ENCODE assay signal across 8 cellular contexts in genomic region chr18:75211002-75211621, GRCh38. TPM values are rescaled to one million over a fixed set of nuclear protein-coding genes. Genes with fewer than 3 reads are reported as not detected.
DNase-seq lines count a peak whose midpoint lies in the region; ATAC-seq and TF ChIP-seq lines count a peak whose summit lies in the region.

No MANE protein-coding gene starts in this region.

- H3K27ac Mint-ChIP-seq in activated CD4-positive, alpha-beta memory T cell treated with anti-CD3 and anti-CD28 coated beads for 36 hours, result peak overlapping the region; percentile 98

- H3K79me2 ChIP-seq in DND-41 (ENCODE audit: insufficient read depth, low read length), result peaks cover 86% of the 10 kb centered on the region
- peaks cover 19% of the 10 kb centered on the region for H3K79me2 ChIP-seq in parathyroid adenoma

- peak overlapping the region; percentile 90 for H3K4me3 Mint-ChIP-seq in activated CD4-positive, alpha-beta memory T cell treated with anti-CD3 and anti-CD28 coated beads for 36 hours

- peak overlapping the region; percentile 85 for H3K9ac ChIP-seq in DND-41 (ENCODE audit: low read depth, low read length)
- H3K9ac ChIP-seq in HUES6 (ENCODE audit: low read length), result peak overlapping the region; percentile 35
- peak overlapping the region; percentile 59 for H3K9ac ChIP-seq in parathyroid adenoma

- H3K27me3 ChIP-seq in DND-41 (ENCODE audit: insufficient read depth, low read length, poor library complexity) (no peaks in the 10 kb centered on the region), HUES6 (ENCODE audit: control insufficient read depth, insufficient read depth, low read length) (peaks cover 72% of the 10 kb centered on the region), esophagus (ENCODE audit: control insufficient read depth in 1 of 2, insufficient read depth in 2 of 2, low read length in 2 of 2) (no peaks in the 10 kb centered on the region), parathyroid adenoma (ENCODE audit: control insufficient read depth, insufficient read depth, low read length) (no peaks in the 10 kb centered on the region)

- peak overlapping the region; percentile 95 for H3K27ac ChIP-seq in DND-41 (ENCODE audit: low read length)
- no peak overlapping the region for H3K27ac ChIP-seq in HUES6 (ENCODE audit: low read depth, low read length)
- peak overlapping the region; percentile 92 to 93 for H3K27ac ChIP-seq in esophagus (ENCODE audit: low read depth in 2 of 2, low read length in 1 of 2)
- peak overlapping the region; percentile 93 for H3K27ac ChIP-seq in parathyroid adenoma

- no peaks in the 10 kb centered on the region for H3K27me3 Mint-ChIP-seq in activated CD4-positive, alpha-beta memory T cell treated with anti-CD3 and anti-CD28 coated beads for 36 hours

- peak; percentile 16; the same call in 2 of the 3 replicates for ATAC-seq in DND-41 (ENCODE audit: insufficient read depth, low read depth)
- ATAC-seq in GM19328 (IDR thresholded peaks at IDR 0.05; ENCODE audit: unreplicated experiment), result no peak
- ATAC-seq in GM19467 (IDR thresholded peaks at IDR 0.05; ENCODE audit: unreplicated experiment), result no peak

- H4K20me1 ChIP-seq in DND-41 (ENCODE audit: insufficient read depth, low read length), result peaks cover 23% of the 10 kb centered on the region

- WGBS in esophagus, 2 donors, result 0% methylated on average over 28 to 64 of the region's 64 CpGs

- H3K36me3 ChIP-seq in DND-41 (ENCODE audit: insufficient read depth, low read length) (peaks cover 12% of the 10 kb centered on the region; the same call in 1 of the 2 replicates), HUES6 (ENCODE audit: control insufficient read depth, insufficient read depth, low read length) (no peaks in the 10 kb centered on the region), esophagus (ENCODE audit: control insufficient read depth in 2 of 2, insufficient read depth in 2 of 2, low read length in 1 of 2) (no peaks in the 10 kb centered on the region), parathyroid adenoma (ENCODE audit: control insufficient read depth, insufficient read depth, low read length) (no peaks in the 10 kb centered on the region)

- H3K36me3 Mint-ChIP-seq in activated CD4-positive, alpha-beta memory T cell treated with anti-CD3 and anti-CD28 coated beads for 36 hours, result peaks cover 9% of the 10 kb centered on the region

- peaks cover 56% of the 10 kb centered on the region for H3K4me1 Mint-ChIP-seq in activated CD4-positive, alpha-beta memory T cell treated with anti-CD3 and anti-CD28 coated beads for 36 hours (ENCODE audit: low read depth)

- TF ChIP-seq CTCF in DND-41 (IDR thresholded peaks at IDR 0.05; ENCODE audit: borderline replicate concordance, extremely low read depth, low read length, poor library complexity, severe bottlenecking) (no peak), parathyroid adenoma (IDR thresholded peaks at IDR 0.05) (no peak)

- intact Hi-C loops in activated CD4-positive, alpha-beta memory T cell treated with anti-CD3 and anti-CD28 coated beads for 36 hours (cut with micrococcal nuclease), result loop anchor here (5.0 kb wide), 2 partner anchors 51 to 1281 kb away; no protein-coding TSS in a partner anchor

- CTCF ChIA-PET in activated CD4-positive, alpha-beta memory T cell treated with anti-CD3 and anti-CD28 coated beads for 36 hours (lab: Charles Lee), result no interaction called here

- H3K9me3 Mint-ChIP-seq in activated CD4-positive, alpha-beta memory T cell treated with anti-CD3 and anti-CD28 coated beads for 36 hours, result no peaks in the 10 kb centered on the region

- H3K4me2 ChIP-seq in DND-41 (ENCODE audit: insufficient read depth, low read length) (peak overlapping the region; percentile 73), parathyroid adenoma (ENCODE audit: low read length) (peak overlapping the region; percentile 77)

- DNase-seq in DND-41 (peak; percentile 60), kidney glomerular epithelial cell (lab: John Stamatoyannopoulos, UW) (no peak)
- DNase-seq in activated CD4-positive, alpha-beta memory T cell treated with anti-CD3 and anti-CD28 coated beads for 36 hours, result no peak

- H3K9me3 ChIP-seq in DND-41 (ENCODE audit: insufficient read depth, low read length, severe bottlenecking) (no peaks in the 10 kb centered on the region), HUES6 (ENCODE audit: control insufficient read depth, insufficient read depth, low read depth, low read length) (no peaks in the 10 kb centered on the region), esophagus (ENCODE audit: control insufficient read depth in 2 of 2, insufficient read depth in 1 of 2, low read depth in 1 of 2, low read length in 1 of 2) (no peaks in the 10 kb centered on the region), parathyroid adenoma (ENCODE audit: control insufficient read depth, low read length) (no peaks in the 10 kb centered on the region)

- peak overlapping the region; percentile 53 for H2AFZ ChIP-seq in DND-41 (ENCODE audit: low read depth, low read length)
- peak overlapping the region; percentile 93 for H2AFZ ChIP-seq in parathyroid adenoma

- H3K4me3 ChIP-seq in DND-41 (ENCODE audit: low read depth in 1 of 2, low read length in 2 of 2), result peak overlapping the region; percentile 42 to 96
- peak overlapping the region; percentile 82 for H3K4me3 ChIP-seq in HUES6 (ENCODE audit: low read depth, low read length)
- peak overlapping the region; percentile 91 to 99 for H3K4me3 ChIP-seq in esophagus (ENCODE audit: low read depth in 1 of 2, low read length in 2 of 2)
- H3K4me3 ChIP-seq in parathyroid adenoma (ENCODE audit: low read depth, low read length), result peak overlapping the region; percentile 65

- H3K4me1 ChIP-seq in DND-41 (ENCODE audit: insufficient read depth, low read length) (peaks cover 69% of the 10 kb centered on the region), HUES6 (ENCODE audit: control insufficient read depth, insufficient read depth, low read length) (peaks cover 31% of the 10 kb centered on the region), esophagus (ENCODE audit: control insufficient read depth in 2 of 2, insufficient read depth in 2 of 2, low read length in 1 of 2) (peaks cover 0 to 5% of the 10 kb centered on the region in 2 donors), parathyroid adenoma (peaks cover 5% of the 10 kb centered on the region)

- POLR2A ChIA-PET in activated CD4-positive, alpha-beta memory T cell treated with anti-CD3 and anti-CD28 coated beads for 36 hours (lab: Charles Lee), result interaction anchor here (0.8 to 1.7 kb wide), 5 partner anchors 31 to 712 kb away, joined by 3 to 7 read pairs (median 4); no protein-coding TSS in a partner anchor

RNA-seq across cellular contexts. Expression of gene TSHZ1, which starts 0.5 kb away (rescaled TPM):
- 10 to 100 TPM; 12.7 to 13.9 TPM for total RNA-seq in activated CD4-positive, alpha-beta memory T cell treated with anti-CD3 and anti-CD28 coated beads for 36 hours
- 1 to 10 TPM; 4.7 to 6.7 TPM for polyA plus RNA-seq in esophagus

RNA-seq across cellular contexts. Expression of gene PTGR3, which starts 2.2 kb away (rescaled TPM):
- total RNA-seq in activated CD4-positive, alpha-beta memory T cell treated with anti-CD3 and anti-CD28 coated beads for 36 hours, result 10 to 100 TPM; 29.6 to 30.2 TPM
- polyA plus RNA-seq in esophagus, result 10 to 100 TPM; 10.8 to 14.4 TPM

Comparison
In these comparisons a context has a peak if more than half of its experiments do, and no peak if none do; other contexts are left out.
1. H3K9ac ChIP-seq: peak in every context shown above with its lines; median percentile 85 in DND-41; 59 in parathyroid adenoma; 35 in HUES6.